In the genomic region with DNA sequence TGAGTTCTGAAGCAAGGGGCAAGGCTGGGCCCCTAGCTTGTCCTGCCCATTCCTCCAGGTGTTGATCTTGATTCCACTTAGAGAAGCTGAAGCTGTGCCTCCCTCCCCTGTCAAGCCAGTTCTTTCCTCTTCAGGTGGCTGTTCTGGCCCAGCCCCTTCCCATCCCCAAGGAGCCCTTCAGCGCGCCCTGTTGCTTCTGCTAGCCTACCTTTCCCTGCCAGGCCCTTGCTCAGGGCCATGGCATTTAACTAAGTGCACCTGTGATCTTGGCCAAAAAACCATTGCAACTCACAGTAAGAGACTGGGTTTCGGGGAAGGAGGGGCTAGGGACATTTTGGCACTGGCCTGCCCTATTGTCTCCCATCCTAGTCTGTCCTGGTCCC, we compare ENCODE assay signal across 2 cellular contexts.
TF ChIP-seq lines count a peak whose summit lies in the region.

No MANE protein-coding gene starts in this region.

TF ChIP-seq in HepG2, 621 proteins besides CTCF, POLR2A, EP300 and RAD21:
- TF ChIP-seq, protein P1, sequence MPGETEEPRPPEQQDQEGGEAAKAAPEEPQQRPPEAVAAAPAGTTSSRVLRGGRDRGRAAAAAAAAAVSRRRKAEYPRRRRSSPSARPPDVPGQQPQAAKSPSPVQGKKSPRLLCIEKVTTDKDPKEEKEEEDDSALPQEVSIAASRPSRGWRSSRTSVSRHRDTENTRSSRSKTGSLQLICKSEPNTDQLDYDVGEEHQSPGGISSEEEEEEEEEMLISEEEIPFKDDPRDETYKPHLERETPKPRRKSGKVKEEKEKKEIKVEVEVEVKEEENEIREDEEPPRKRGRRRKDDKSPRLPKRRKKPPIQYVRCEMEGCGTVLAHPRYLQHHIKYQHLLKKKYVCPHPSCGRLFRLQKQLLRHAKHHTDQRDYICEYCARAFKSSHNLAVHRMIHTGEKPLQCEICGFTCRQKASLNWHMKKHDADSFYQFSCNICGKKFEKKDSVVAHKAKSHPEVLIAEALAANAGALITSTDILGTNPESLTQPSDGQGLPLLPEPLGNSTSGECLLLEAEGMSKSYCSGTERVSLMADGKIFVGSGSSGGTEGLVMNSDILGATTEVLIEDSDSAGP (CRISPR knock-in tag; IDR thresholded peaks at IDR 0.05; ENCODE audit: borderline replicate concordance), result 0 out of 2 replicates have a peak, but pooled peaks have one; percentile 10
- TF ChIP-seq BHLHE40 (IDR thresholded peaks at IDR 0.05; ENCODE audit: low read length) (no peak), MATR3 (CRISPR knock-in tag; IDR thresholded peaks at IDR 0.05) (no peak)

TF ChIP-seq in HCT116, 20 proteins besides CTCF, POLR2A, EP300 and RAD21:
- no peak for TF ChIP-seq JUND (IDR thresholded peaks at IDR 0.05)
- TF ChIP-seq SRF (IDR thresholded peaks at IDR 0.05; ENCODE audit: low read depth), result no peak
- TF ChIP-seq, protein P2, sequence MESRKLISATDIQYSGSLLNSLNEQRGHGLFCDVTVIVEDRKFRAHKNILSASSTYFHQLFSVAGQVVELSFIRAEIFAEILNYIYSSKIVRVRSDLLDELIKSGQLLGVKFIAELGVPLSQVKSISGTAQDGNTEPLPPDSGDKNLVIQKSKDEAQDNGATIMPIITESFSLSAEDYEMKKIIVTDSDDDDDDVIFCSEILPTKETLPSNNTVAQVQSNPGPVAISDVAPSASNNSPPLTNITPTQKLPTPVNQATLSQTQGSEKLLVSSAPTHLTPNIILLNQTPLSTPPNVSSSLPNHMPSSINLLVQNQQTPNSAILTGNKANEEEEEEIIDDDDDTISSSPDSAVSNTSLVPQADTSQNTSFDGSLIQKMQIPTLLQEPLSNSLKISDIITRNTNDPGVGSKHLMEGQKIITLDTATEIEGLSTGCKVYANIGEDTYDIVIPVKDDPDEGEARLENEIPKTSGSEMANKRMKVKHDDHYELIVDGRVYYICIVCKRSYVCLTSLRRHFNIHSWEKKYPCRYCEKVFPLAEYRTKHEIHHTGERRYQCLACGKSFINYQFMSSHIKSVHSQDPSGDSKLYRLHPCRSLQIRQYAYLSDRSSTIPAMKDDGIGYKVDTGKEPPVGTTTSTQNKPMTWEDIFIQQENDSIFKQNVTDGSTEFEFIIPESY (IDR thresholded peaks at IDR 0.05; ENCODE audit: extremely low read depth, insufficient replicate concordance, low read length), result no peak
- TF ChIP-seq CBX3 (IDR thresholded peaks at IDR 0.05; ENCODE audit: low read depth), result no peak
- no peak for TF ChIP-seq ZNF274 (IDR thresholded peaks at IDR 0.05; ENCODE audit: low read depth, low read length)
- no peak for TF ChIP-seq SP1 (IDR thresholded peaks at IDR 0.05; ENCODE audit: low read depth)
- TF ChIP-seq EGR1 (IDR thresholded peaks at IDR 0.05; ENCODE audit: low read depth), result no peak
- TF ChIP-seq FOSL1 (IDR thresholded peaks at IDR 0.05; ENCODE audit: low read depth), result no peak
- TF ChIP-seq ZFX (IDR thresholded peaks at IDR 0.05), result no peak
- no peak for TF ChIP-seq POLR2AphosphoS5 (IDR thresholded peaks at IDR 0.05; ENCODE audit: low read depth, low read length)
- no peak for TF ChIP-seq TCF7L2 (IDR thresholded peaks at IDR 0.05; ENCODE audit: borderline replicate concordance, extremely low read depth, insufficient read depth, insufficient read length)
- TF ChIP-seq YY1 (IDR thresholded peaks at IDR 0.05; ENCODE audit: extremely low read depth, insufficient replicate concordance, low read depth, low read length), result no peak
- TF ChIP-seq CEBPB (IDR thresholded peaks at IDR 0.05; ENCODE audit: low read depth), result no peak
- TF ChIP-seq EZH2 (IDR thresholded peaks at IDR 0.05), result no peak
- TF ChIP-seq, protein P3, sequence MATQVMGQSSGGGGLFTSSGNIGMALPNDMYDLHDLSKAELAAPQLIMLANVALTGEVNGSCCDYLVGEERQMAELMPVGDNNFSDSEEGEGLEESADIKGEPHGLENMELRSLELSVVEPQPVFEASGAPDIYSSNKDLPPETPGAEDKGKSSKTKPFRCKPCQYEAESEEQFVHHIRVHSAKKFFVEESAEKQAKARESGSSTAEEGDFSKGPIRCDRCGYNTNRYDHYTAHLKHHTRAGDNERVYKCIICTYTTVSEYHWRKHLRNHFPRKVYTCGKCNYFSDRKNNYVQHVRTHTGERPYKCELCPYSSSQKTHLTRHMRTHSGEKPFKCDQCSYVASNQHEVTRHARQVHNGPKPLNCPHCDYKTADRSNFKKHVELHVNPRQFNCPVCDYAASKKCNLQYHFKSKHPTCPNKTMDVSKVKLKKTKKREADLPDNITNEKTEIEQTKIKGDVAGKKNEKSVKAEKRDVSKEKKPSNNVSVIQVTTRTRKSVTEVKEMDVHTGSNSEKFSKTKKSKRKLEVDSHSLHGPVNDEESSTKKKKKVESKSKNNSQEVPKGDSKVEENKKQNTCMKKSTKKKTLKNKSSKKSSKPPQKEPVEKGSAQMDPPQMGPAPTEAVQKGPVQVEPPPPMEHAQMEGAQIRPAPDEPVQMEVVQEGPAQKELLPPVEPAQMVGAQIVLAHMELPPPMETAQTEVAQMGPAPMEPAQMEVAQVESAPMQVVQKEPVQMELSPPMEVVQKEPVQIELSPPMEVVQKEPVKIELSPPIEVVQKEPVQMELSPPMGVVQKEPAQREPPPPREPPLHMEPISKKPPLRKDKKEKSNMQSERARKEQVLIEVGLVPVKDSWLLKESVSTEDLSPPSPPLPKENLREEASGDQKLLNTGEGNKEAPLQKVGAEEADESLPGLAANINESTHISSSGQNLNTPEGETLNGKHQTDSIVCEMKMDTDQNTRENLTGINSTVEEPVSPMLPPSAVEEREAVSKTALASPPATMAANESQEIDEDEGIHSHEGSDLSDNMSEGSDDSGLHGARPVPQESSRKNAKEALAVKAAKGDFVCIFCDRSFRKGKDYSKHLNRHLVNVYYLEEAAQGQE (IDR thresholded peaks at IDR 0.05; ENCODE audit: low read depth), result no peak
- TF ChIP-seq SIN3A (IDR thresholded peaks at IDR 0.05; ENCODE audit: low read depth), result no peak
- no peak for TF ChIP-seq EZH2phosphoT487 (IDR thresholded peaks at IDR 0.05; ENCODE audit: borderline replicate concordance)
